Comparison of ENCODE assay signal across 8 cellular contexts in genomic region chr19:55675661-55676354, GRCh38. TPM values are rescaled to one million over a fixed set of nuclear protein-coding genes. Genes with fewer than 3 reads are reported as not detected.
DNase-seq lines count a peak whose midpoint lies in the region; ATAC-seq, FAIRE-seq and TF ChIP-seq lines count a peak whose summit lies in the region.

No MANE protein-coding gene starts in this region.

- no peak for TF ChIP-seq CTCF in astrocyte (IDR thresholded peaks at IDR 0.05; ENCODE audit: insufficient read depth, low read depth, low read length)
- no peak for TF ChIP-seq CTCF in right lobe of liver (IDR thresholded peaks at IDR 0.05)
- no peak for TF ChIP-seq CTCF in type B pancreatic cell (conservative IDR thresholded peaks at IDR 0.05)

- 2% methylated on average over 16 of the region's 16 CpGs for WGBS in right lobe of liver (ENCODE audit: insufficient coverage, low coverage, low lambda C conversion rate, missing lambda C conversion rate)

- H3K4me1 ChIP-seq in astrocyte (ENCODE audit: insufficient read depth, low read length) (peaks cover 32% of the 10 kb centered on the region), right lobe of liver (peaks cover 0 to 44% (median 26%) of the 10 kb centered on the region in 4 donors)

- H3K36me3 Mint-ChIP-seq in activated T-cell treated with anti-CD3 and anti-CD28 coated beads, Interleukin-2, amount 50 U/mL, for 72 hours (ENCODE audit: insufficient read depth in 2 of 2): peaks cover 8 to 25% of the 10 kb centered on the region in 2 donors
- H3K36me3 Mint-ChIP-seq in astrocyte (ENCODE audit: low read depth, unreplicated experiment) (peaks cover 8% of the 10 kb centered on the region), type B pancreatic cell (peaks cover 7% of the 10 kb centered on the region)

- peak overlapping the region; percentile 96 for H3K27ac Mint-ChIP-seq in activated T-cell treated with anti-CD3 and anti-CD28 coated beads, Interleukin-2, amount 50 U/mL, for 72 hours
- H3K27ac Mint-ChIP-seq in astrocyte (ENCODE audit: unreplicated experiment): peak overlapping the region; percentile 97
- peak overlapping the region; percentile 93 for H3K27ac Mint-ChIP-seq in type B pancreatic cell

- peak overlapping the region; percentile 92 for H3K4me2 ChIP-seq in astrocyte (ENCODE audit: low read length)

- ATAC-seq in activated T-cell treated with anti-CD3 and anti-CD28 coated beads, Interleukin-2, amount 50 U/mL, for 72 hours (replicated peaks in 1 of 2): no peak
- ATAC-seq in right lobe of liver (no peak), GM18867 (IDR thresholded peaks at IDR 0.05; ENCODE audit: unreplicated experiment) (no peak)

- peak overlapping the region; percentile 97 for H3K9ac ChIP-seq in astrocyte (ENCODE audit: low read length)

- H3K36me3 ChIP-seq in astrocyte (ENCODE audit: insufficient read depth, low read length) (no peaks in the 10 kb centered on the region), right lobe of liver (peaks cover 0 to 32% (median 10%) of the 10 kb centered on the region in 4 donors)

- H3K9me3 Mint-ChIP-seq in activated T-cell treated with anti-CD3 and anti-CD28 coated beads, Interleukin-2, amount 50 U/mL, for 72 hours: no peaks in the 10 kb centered on the region
- H3K9me3 Mint-ChIP-seq in astrocyte (ENCODE audit: unreplicated experiment) (no peaks in the 10 kb centered on the region), type B pancreatic cell (no peaks in the 10 kb centered on the region)

- H3K27me3 ChIP-seq in astrocyte (ENCODE audit: insufficient read depth, low read length) (no peaks in the 10 kb centered on the region), right lobe of liver (no peaks in the 10 kb centered on the region)

- H3K27ac ChIP-seq in astrocyte (ENCODE audit: low read depth, low read length) (peak overlapping the region; percentile 75), right lobe of liver (peak overlapping the region; percentile 77 to 87 (median 85))

- peaks cover 87% of the 10 kb centered on the region for H4K20me1 ChIP-seq in astrocyte (ENCODE audit: insufficient read depth, low read length)

- no peaks in the 10 kb centered on the region for H3K27me3 Mint-ChIP-seq in activated T-cell treated with anti-CD3 and anti-CD28 coated beads, Interleukin-2, amount 50 U/mL, for 72 hours (ENCODE audit: low read depth)
- H3K27me3 Mint-ChIP-seq in astrocyte (ENCODE audit: low read depth, unreplicated experiment) (no peaks in the 10 kb centered on the region), type B pancreatic cell (no peaks in the 10 kb centered on the region)

- peak overlapping the region; percentile 93 for H3K4me3 ChIP-seq in astrocyte (ENCODE audit: insufficient read depth, low read depth, low read length)
- peak overlapping the region; percentile 64 to 97 (median 83) for H3K4me3 ChIP-seq in right lobe of liver

- peak overlapping the region; percentile 93 to 94 for H3K4me3 Mint-ChIP-seq in activated T-cell treated with anti-CD3 and anti-CD28 coated beads, Interleukin-2, amount 50 U/mL, for 72 hours
- peak overlapping the region; percentile 98 for H3K4me3 Mint-ChIP-seq in astrocyte (ENCODE audit: unreplicated experiment)
- H3K4me3 Mint-ChIP-seq in type B pancreatic cell: peak overlapping the region; percentile 97

- peak overlapping the region; percentile 40 for H2AFZ ChIP-seq in astrocyte (ENCODE audit: low read depth, low read length)

- intact Hi-C loops in right lobe of liver (cut with DNase I): no loop called here

- H3K9me3 ChIP-seq in astrocyte (ENCODE audit: insufficient read depth, low read depth, low read length): no peaks in the 10 kb centered on the region
- no peaks in the 10 kb centered on the region for H3K9me3 ChIP-seq in right lobe of liver

- peaks cover 91% of the 10 kb centered on the region for H3K79me2 ChIP-seq in astrocyte (ENCODE audit: insufficient read depth, low read length)

- peaks cover 57% of the 10 kb centered on the region for H3K4me1 Mint-ChIP-seq in activated T-cell treated with anti-CD3 and anti-CD28 coated beads, Interleukin-2, amount 50 U/mL, for 72 hours (ENCODE audit: low read depth)
- H3K4me1 Mint-ChIP-seq in astrocyte (ENCODE audit: low read depth, unreplicated experiment) (peaks cover 34% of the 10 kb centered on the region), type B pancreatic cell (ENCODE audit: unreplicated experiment) (peaks cover 22% of the 10 kb centered on the region)

- no peak for TF ChIP-seq POLR2A in right lobe of liver (IDR thresholded peaks at IDR 0.05)

- DNase-seq in activated T-cell treated with anti-CD3 and anti-CD28 coated beads, Interleukin-2, amount 50 U/mL, for 72 hours: no peak
- no peak for DNase-seq in activated T-cell treated with anti-CD3 and anti-CD28 coated beads, Interleukin-2, amount 50 U/mL, for 48 hours
- DNase-seq in astrocyte (ENCODE audit: low read depth) (no peak), right lobe of liver (no peak), type B pancreatic cell (ENCODE audit: extremely low spot score, unreplicated experiment) (no peak), SHP77 treated with DMSO at 0.1 percent for 48 hours (lab: John Stamatoyannopoulos, UW) (no peak)
- no peak for DNase-seq in stimulated activated CD4-positive, alpha-beta T cell treated with anti-CD3 and anti-CD28 coated beads, Interleukin-12 subunit alpha, Interleukin-12 subunit beta, amount 100 ng/mL, for 4 hours

- no peak for FAIRE-seq in astrocyte (lab: Jason Lieb, UNC)

RNA-seq across cellular contexts. Expression of gene EPN1, which starts 0.8 kb away (rescaled TPM):
- total RNA-seq in activated T-cell treated with anti-CD3 and anti-CD28 coated beads, Interleukin-2, amount 50 U/mL, for 72 hours: 10 to 100 TPM; 33.8 to 40.5 TPM
- 145 and 156 TPM in 2 replicates for total RNA-seq in astrocyte
- 100 to 1,000 TPM in 5 of 6 experiments, 10 to 100 TPM in 1; 88.9 to 162 (median 107) TPM for total RNA-seq in right lobe of liver
- 121 and 127 TPM in 2 replicates for total RNA-seq in type B pancreatic cell (ENCODE audit: low replicate concordance)

RNA-seq across cellular contexts. Expression of gene U2AF2, which starts 21.0 kb away (rescaled TPM):
- total RNA-seq in activated T-cell treated with anti-CD3 and anti-CD28 coated beads, Interleukin-2, amount 50 U/mL, for 72 hours: 100 to 1,000 TPM; 128 to 137 TPM
- total RNA-seq in astrocyte: 183 and 194 TPM in 2 replicates
- 10 to 100 TPM; 55.1 to 75.6 (median 63.5) TPM for total RNA-seq in right lobe of liver
- total RNA-seq in type B pancreatic cell (ENCODE audit: low replicate concordance): 170 and 232 TPM in 2 replicates

RNA-seq across cellular contexts. Expression of gene CCDC106, which starts 27.8 kb away (rescaled TPM):
- total RNA-seq in activated T-cell treated with anti-CD3 and anti-CD28 coated beads, Interleukin-2, amount 50 U/mL, for 72 hours: 10 to 100 TPM; 13.8 to 21.7 TPM
- total RNA-seq in astrocyte: 12.2 and 12.8 TPM in 2 replicates
- total RNA-seq in right lobe of liver: 10 to 100 TPM in 3 of 6 experiments, 1 to 10 TPM in 3; 6.1 to 19.7 (median 9.8) TPM
- total RNA-seq in type B pancreatic cell (ENCODE audit: low replicate concordance): 16.1 and 18.1 TPM in 2 replicates

RNA-seq across cellular contexts. Expression of gene ZNF581, which starts 32.4 kb away (rescaled TPM):
- 10 to 100 TPM; 43.1 to 50.7 TPM for total RNA-seq in activated T-cell treated with anti-CD3 and anti-CD28 coated beads, Interleukin-2, amount 50 U/mL, for 72 hours
- total RNA-seq in astrocyte (28.4 and 30.0 TPM in 2 replicates), right lobe of liver (1 to 10 TPM; 2.7 to 7.3 (median 5.1) TPM), type B pancreatic cell (ENCODE audit: low replicate concordance) (41.3 and 43.1 TPM in 2 replicates)

RNA-seq across cellular contexts. Expression of gene ZNF580, which starts 35.0 kb away (rescaled TPM):
- 10 to 100 TPM; 46.1 to 47.8 TPM for total RNA-seq in activated T-cell treated with anti-CD3 and anti-CD28 coated beads, Interleukin-2, amount 50 U/mL, for 72 hours
- 35.8 and 36.6 TPM in 2 replicates for total RNA-seq in astrocyte
- 10 to 100 TPM in 1 of 6 experiments, 1 to 10 TPM in 5; 5.4 to 11.6 (median 6.5) TPM for total RNA-seq in right lobe of liver
- total RNA-seq in type B pancreatic cell (ENCODE audit: low replicate concordance): 28.5 and 37.4 TPM in 2 replicates
